Comparison of ENCODE assay signal across 29 cellular contexts in genomic region chr1:225903623-225904022, GRCh38. TPM values are rescaled to one million over a fixed set of nuclear protein-coding genes. Genes with fewer than 3 reads are reported as not detected.
"Had no signal": no experiment of that assay in that cellular context is flagged by ENCODE, and none has a peak within 500 bp of the region (broad histone marks: within the 10 kb centered on the region; RNA-seq: fewer than 3 reads in every experiment).

No MANE protein-coding gene starts in this region.

- H3K4me1 ChIP-seq: heart left ventricle, left lung, lower lobe of right lung, testis, transverse colon had no signal

- ATAC-seq: effector memory CD8-positive, alpha-beta T cell; heart left ventricle; left lung; lower lobe of right lung; right cardiac atrium had no signal

- H3K27me3 ChIP-seq: brain microvascular endothelial cell, heart left ventricle, left lung, neural progenitor cell, testis, transverse colon had no signal

- H3K9me3 ChIP-seq: heart left ventricle, left lung, lower lobe of right lung, testis, transverse colon had no signal

- H3K36me3 Mint-ChIP-seq: neural progenitor cell had no signal

- H3K9me3 Mint-ChIP-seq: activated naive CD4-positive, alpha-beta T cell treated with anti-CD3 and anti-CD28 coated beads, Interleukin-2, amount 10 ng/mL, durations not matched to agents 7 days and 5 days; activated T-helper 1 cell treated with anti-CD3 and anti-CD28 coated beads, Interleukin-12 subunit alpha, Interleukin-12 subunit beta, Interleukin-2, Interleukin-4 antibody, amounts not matched to agents 30 ng/mL and 10 ng/mL and 1 ng/mL, durations not matched to agents 14 hours and 24 hours and 36 hours; effector memory CD8-positive, alpha-beta T cell; neural progenitor cell; T-helper 1 cell treated with Interleukin-12 subunit alpha and Interleukin-12 subunit beta and Interleukin-4 antibody, amounts not matched to agents 30 μg/mL and 1 μg/mL, for 36 hours had no signal

- H3K36me3 ChIP-seq: brain microvascular endothelial cell, heart left ventricle, left lung, lower lobe of right lung, neural progenitor cell, transverse colon had no signal

- H3K27ac Mint-ChIP-seq: activated naive CD4-positive, alpha-beta T cell treated with anti-CD3 and anti-CD28 coated beads, Interleukin-2, amount 10 ng/mL, durations not matched to agents 7 days and 5 days; activated T-helper 1 cell treated with anti-CD3 and anti-CD28 coated beads, Interleukin-12 subunit alpha, Interleukin-12 subunit beta, Interleukin-2, Interleukin-4 antibody, amounts not matched to agents 30 ng/mL and 10 ng/mL and 1 ng/mL, durations not matched to agents 14 hours and 24 hours and 36 hours; neural progenitor cell; T-helper 1 cell treated with Interleukin-12 subunit alpha and Interleukin-12 subunit beta and Interleukin-4 antibody, amounts not matched to agents 30 μg/mL and 1 μg/mL, for 36 hours had no signal

- H3K27ac ChIP-seq: brain microvascular endothelial cell, heart left ventricle, left lung, lower lobe of right lung, neural progenitor cell, testis, transverse colon, VCaP had no signal

- H3K4me3 ChIP-seq: heart left ventricle, left lung, lower lobe of right lung, neural progenitor cell, testis, transverse colon had no signal

- H3K4me3 Mint-ChIP-seq: activated naive CD4-positive, alpha-beta T cell treated with anti-CD3 and anti-CD28 coated beads, Interleukin-2, amount 10 ng/mL, durations not matched to agents 7 days and 5 days; activated T-helper 1 cell treated with anti-CD3 and anti-CD28 coated beads, Interleukin-12 subunit alpha, Interleukin-12 subunit beta, Interleukin-2, Interleukin-4 antibody, amounts not matched to agents 30 ng/mL and 10 ng/mL and 1 ng/mL, durations not matched to agents 14 hours and 24 hours and 36 hours; effector memory CD8-positive, alpha-beta T cell; neural progenitor cell; T-helper 1 cell treated with Interleukin-12 subunit alpha and Interleukin-12 subunit beta and Interleukin-4 antibody, amounts not matched to agents 30 μg/mL and 1 μg/mL, for 36 hours had no signal

- H3K4me2 ChIP-seq: neural progenitor cell had no signal

- H2AFZ ChIP-seq: neural progenitor cell had no signal

- DNase-seq: activated CD4-positive, alpha-beta T cell treated with anti-CD3 and anti-CD28 coated beads for 4 hours; activated CD4-positive, alpha-beta T cell treated with anti-CD3 and anti-CD28 coated beads, Interleukin-2, amount 50 U/mL, for 4 hours; activated gamma-delta T cell; activated naive CD4-positive, alpha-beta T cell treated with anti-CD3 and anti-CD28 coated beads, Interleukin-2, amount 10 ng/mL, durations not matched to agents 7 days and 5 days; activated T-cell treated with anti-CD3 and anti-CD28 coated beads, Interleukin-2, amount 50 U/mL, for 1 hour; amniotic stem cell; brain microvascular endothelial cell; cortex of kidney; effector memory CD8-positive, alpha-beta T cell; hypothalamus; kidney glomerular epithelial cell; left lung; lower lobe of right lung; stimulated activated naive CD4-positive, alpha-beta T cell treated with Interleukin-2 at 50 U/mL for 16 hours; T-helper 9 cell; testis; transverse colon had no signal

- H3K27me3 Mint-ChIP-seq: effector memory CD8-positive, alpha-beta T cell had no signal

RNA-seq across cellular contexts. Expression of gene LEFTY1, which starts 14.7 kb away (rescaled TPM):
- total RNA-seq: activated T-helper 1 cell treated with anti-CD3 and anti-CD28 coated beads, Interleukin-12 subunit alpha, Interleukin-12 subunit beta, Interleukin-2, Interleukin-4 antibody, amounts not matched to agents 30 ng/mL and 10 ng/mL and 1 ng/mL, durations not matched to agents 14 hours and 24 hours and 36 hours; cardiac septum; cerebellum; endothelial cell of umbilical vein; fibroblast of lung; fibroblast of villous mesenchyme; lower lobe of right lung had no signal
- polyA plus RNA-seq: endothelial cell of umbilical vein, fibroblast of lung had no signal

RNA-seq across cellular contexts. Expression of gene LEFTY2, which starts 37.4 kb away (rescaled TPM):
- total RNA-seq: activated T-helper 1 cell treated with anti-CD3 and anti-CD28 coated beads, Interleukin-12 subunit alpha, Interleukin-12 subunit beta, Interleukin-2, Interleukin-4 antibody, amounts not matched to agents 30 ng/mL and 10 ng/mL and 1 ng/mL, durations not matched to agents 14 hours and 24 hours and 36 hours; endothelial cell of umbilical vein; fibroblast of lung had no signal
- polyA plus RNA-seq: esophagus, fibroblast of lung had no signal
